Comparison of ENCODE assay signal across 8 cellular contexts in the genomic region with DNA sequence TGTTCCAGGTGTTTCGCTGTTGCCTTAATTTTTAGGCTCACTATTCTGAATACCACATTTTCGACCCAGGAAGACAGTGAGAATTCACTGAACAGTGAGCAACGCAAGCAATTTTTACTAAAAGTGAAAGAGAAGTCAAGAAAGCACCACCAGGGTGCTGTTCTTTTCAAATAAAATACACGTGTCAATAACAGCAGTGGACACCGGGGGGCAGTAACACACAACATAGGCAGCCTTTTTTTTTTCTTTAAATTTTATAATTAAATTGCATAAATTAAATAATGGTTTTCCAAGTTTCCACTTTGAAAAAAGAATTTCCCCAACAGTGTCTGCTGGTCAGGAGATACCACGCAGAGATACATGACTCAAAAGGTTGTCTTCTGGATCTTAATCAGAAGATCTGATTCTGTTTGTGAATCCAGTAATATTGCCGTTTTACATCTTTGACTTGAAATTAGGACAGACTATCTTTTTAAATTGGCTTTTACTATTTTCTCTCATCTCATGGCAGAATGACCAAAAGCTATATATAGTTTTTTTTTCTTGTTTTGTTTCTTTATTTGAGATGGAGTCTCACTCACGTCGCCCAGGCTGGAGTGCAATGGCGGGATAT. TPM values are rescaled to one million over a fixed set of nuclear protein-coding genes. Genes with fewer than 3 reads are reported as not detected.
DNase-seq lines count a peak whose midpoint lies in the region; ATAC-seq and TF ChIP-seq lines count a peak whose summit lies in the region.

No MANE protein-coding gene starts in this region.

- no peaks in the 10 kb centered on the region for H3K36me3 Mint-ChIP-seq in osteocyte (ENCODE audit: unreplicated experiment)

- DNase-seq in NCI-H524 (lab: John Stamatoyannopoulos, UW) (peak; percentile 27 to 48), NCI-H524 treated with DMSO at 0.1 percent for 48 hours (lab: John Stamatoyannopoulos, UW) (no peak), RPMI7951 (ENCODE audit: low read depth) (peak; percentile 51), epithelial cell of esophagus (ENCODE audit: low read depth) (peak; percentile 52), osteocyte (ENCODE audit: extremely low spot score, unreplicated experiment) (no peak), posterior vena cava (ENCODE audit: low spot score) (no peak)

- peaks cover 33% of the 10 kb centered on the region for H3K27me3 Mint-ChIP-seq in osteocyte (ENCODE audit: unreplicated experiment)

- intact Hi-C loops in posterior vena cava (cut with DNase I) = loop anchor here in 1 of 2 donors (10.0 kb wide), 1 partner anchor 693 kb away; no protein-coding TSS in a partner anchor

- peak; percentile 70 for TF ChIP-seq CTCF in epithelial cell of esophagus (IDR thresholded peaks at IDR 0.05; ENCODE audit: insufficient read depth, low read depth, low read length, missing control alignments)
- TF ChIP-seq CTCF in osteocyte (IDR thresholded peaks at IDR 0.05) = peak; percentile 79

- peaks cover 2% of the 10 kb centered on the region for H3K4me1 Mint-ChIP-seq in osteocyte (ENCODE audit: unreplicated experiment)

- H3K27ac Mint-ChIP-seq in osteocyte (ENCODE audit: unreplicated experiment) = no peak overlapping the region

- no peaks in the 10 kb centered on the region for H3K9me3 Mint-ChIP-seq in osteocyte (ENCODE audit: unreplicated experiment)

- peak overlapping the region; percentile 51 for H3K4me3 Mint-ChIP-seq in osteocyte (ENCODE audit: unreplicated experiment)

- H3K4me3 ChIP-seq in epithelial cell of esophagus (ENCODE audit: low read length) = no peak overlapping the region

- ATAC-seq in GM19455 (IDR thresholded peaks at IDR 0.05; ENCODE audit: unreplicated experiment) = peak; percentile 96
- peak; percentile 82 for ATAC-seq in HG03520 (IDR thresholded peaks at IDR 0.05; ENCODE audit: unreplicated experiment)

RNA-seq across cellular contexts. Expression of gene SH3GL2, which starts 47.1 kb away (rescaled TPM):
- not detected in 2 replicates for total RNA-seq in RPMI7951 (2014; rRNA removed; shearing (Covaris generic))
- total RNA-seq in osteocyte (0.16 TPM in 1 of 2 replicates, not detected in the other), posterior vena cava (not detected)

Comparison
In these comparisons a context has a peak if more than half of its experiments do, and no peak if none do; other contexts are left out.
1. DNase-seq: peak in NCI-H524 (2 of 2), RPMI7951 (single experiment) and epithelial cell of esophagus (single experiment); none in NCI-H524 treated with DMSO at 0.1 percent for 48 hours (single experiment), osteocyte (single experiment) and posterior vena cava (single experiment).